ENCODE assay signal across 8 cellular contexts in genomic region chr13:80341098-80341701, GRCh38.
DNase-seq lines count a peak whose midpoint lies in the region; ATAC-seq and TF ChIP-seq lines count a peak whose summit lies in the region.

TSS of gene SPRY2 (minus strand) at chr13:80341126. CDS start at chr13:80337705, 3,421 bp downstream.

- H3K9me3 ChIP-seq in neutrophil, result no peaks in the 10 kb centered on the region

- DNase-seq in DMS153 (lab: John Stamatoyannopoulos, UW) (peak; percentile 91), NOMO-1 (lab: John Stamatoyannopoulos, UW; ENCODE audit: unreplicated experiment in 2 of 2) (peak; percentile 77 to 79), head of caudate nucleus (peak; percentile 83 to 97 (median 94)), GDM1 (lab: John Stamatoyannopoulos, UW) (no peak)
- DNase-seq in activated naive CD8-positive, alpha-beta T cell treated with anti-CD3 and anti-CD28 coated beads, Interleukin-2, amount 50 U/mL, for 24 hours, result peak; percentile 58

- intact Hi-C loops in head of caudate nucleus (cut with DNase I), result loop anchor here (5.0 to 10.0 kb wide), 3 partner anchors 209 to 404 kb away; no protein-coding TSS in a partner anchor

- TF ChIP-seq CTCF in neutrophil (IDR thresholded peaks at IDR 0.05), result peak; percentile 26

- no peaks in the 10 kb centered on the region for H3K36me3 Mint-ChIP-seq in activated naive CD8-positive, alpha-beta T cell treated with anti-CD3 and anti-CD28 coated beads, Interleukin-2, amount 50 U/mL, for 24 hours (ENCODE audit: low read depth)

- peaks cover 3% of the 10 kb centered on the region for H3K27me3 ChIP-seq in neutrophil

- H3K27ac Mint-ChIP-seq in activated naive CD8-positive, alpha-beta T cell treated with anti-CD3 and anti-CD28 coated beads, Interleukin-2, amount 50 U/mL, for 24 hours, result no peak within 1 kb of the TSS

- H3K4me1 ChIP-seq in neutrophil (ENCODE audit: control insufficient read depth in 1 of 2, insufficient read depth in 1 of 2, low read depth in 1 of 2, low read length in 1 of 2), result peaks cover 29 to 45% of the 10 kb centered on the region in 2 experiments

- H3K36me3 ChIP-seq in neutrophil, result peaks cover 9% of the 10 kb centered on the region

- H3K4me3 ChIP-seq in neutrophil (ENCODE audit: low read depth in 1 of 2, low read length in 1 of 2), result peak within 1 kb of the TSS; percentile 62 to 81

- no peak within 1 kb of the TSS for H3K4me3 Mint-ChIP-seq in activated naive CD8-positive, alpha-beta T cell treated with anti-CD3 and anti-CD28 coated beads, Interleukin-2, amount 50 U/mL, for 24 hours

- H3K27me3 Mint-ChIP-seq in activated naive CD8-positive, alpha-beta T cell treated with anti-CD3 and anti-CD28 coated beads, Interleukin-2, amount 50 U/mL, for 24 hours, result peaks cover 36% of the 10 kb centered on the region

- H3K27ac ChIP-seq in neutrophil, result peak within 1 kb of the TSS; percentile 70

- ATAC-seq in GM21367 (IDR thresholded peaks at IDR 0.05; ENCODE audit: unreplicated experiment) (peak; percentile 48), HG03575 (IDR thresholded peaks at IDR 0.05; ENCODE audit: extremely low read depth, insufficient number of reproducible peaks, low FRiP score, unreplicated experiment) (peak; percentile 28)
- peak; percentile 71 for ATAC-seq in activated naive CD8-positive, alpha-beta T cell treated with anti-CD3 and anti-CD28 coated beads, Interleukin-2, amount 50 U/mL, for 24 hours

- H3K9me3 Mint-ChIP-seq in activated naive CD8-positive, alpha-beta T cell treated with anti-CD3 and anti-CD28 coated beads, Interleukin-2, amount 50 U/mL, for 24 hours, result no peaks in the 10 kb centered on the region

- H3K4me1 Mint-ChIP-seq in activated naive CD8-positive, alpha-beta T cell treated with anti-CD3 and anti-CD28 coated beads, Interleukin-2, amount 50 U/mL, for 24 hours, result peaks cover 20% of the 10 kb centered on the region
